In genomic region chr18:48977914-48978313, GRCh38 we compare ENCODE assay signal across 28 cellular contexts.
"Had no signal": no experiment of that assay in that cellular context is flagged by ENCODE, and none has a peak within 500 bp of the region (broad histone marks: within the 10 kb centered on the region; RNA-seq: fewer than 3 reads in every experiment).

No MANE protein-coding gene starts in this region.

- H3K27ac Mint-ChIP-seq: activated CD8-positive, alpha-beta T cell treated with anti-CD3 and anti-CD28 coated beads for 36 hours; activated naive CD4-positive, alpha-beta T cell treated with anti-CD3 and anti-CD28 coated beads, Interleukin-2, amount 50 U/mL, for 72 hours; activated T-cell treated with anti-CD3 and anti-CD28 coated beads, Interleukin-2, amount 50 U/mL, for 72 hours; dendritic cell treated with granulocyte-macrophage colony-stimulating factor and Interleukin-4, amounts not matched to agents 40 ng/mL and 50 ng/mL, for 4 days; stimulated activated effector memory CD8-positive, alpha-beta T cell treated with anti-CD3 and anti-CD28 coated beads, Interleukin-12 subunit alpha, Interleukin-12 subunit beta, amount 100 ng/mL, for 72 hours; stimulated activated naive CD8-positive, alpha-beta T cell treated with anti-CD3 and anti-CD28 coated beads, Interleukin-15, Interleukin-2, amounts not matched to agents 100 ng/mL and 50 ng/mL, for 24 hours; WTC11 had no signal

- ATAC-seq: activated CD8-positive, alpha-beta T cell treated with anti-CD3 and anti-CD28 coated beads for 36 hours; activated naive CD4-positive, alpha-beta T cell treated with anti-CD3 and anti-CD28 coated beads, Interleukin-2, amount 50 U/mL, for 72 hours; activated T-cell treated with anti-CD3 and anti-CD28 coated beads, Interleukin-2, amount 50 U/mL, for 72 hours; heart right ventricle; left lung; lower lobe of right lung; mucosa of descending colon; natural killer cell treated with Interleukin-12 subunit alpha and Interleukin-12 subunit beta and Interleukin-15 and Interleukin-18, amount 100 ng/mL, for 72 hours; psoas muscle; stimulated activated effector memory CD8-positive, alpha-beta T cell treated with anti-CD3 and anti-CD28 coated beads, Interleukin-12 subunit alpha, Interleukin-12 subunit beta, amount 100 ng/mL, for 72 hours; WTC11 had no signal

- H3K27ac ChIP-seq: breast epithelium, esophagus muscularis mucosa, heart right ventricle, left lung, lower lobe of right lung, parathyroid adenoma, psoas muscle, sigmoid colon, thoracic aorta had no signal

- H3K9me3 Mint-ChIP-seq: activated CD8-positive, alpha-beta T cell treated with anti-CD3 and anti-CD28 coated beads for 36 hours; activated naive CD4-positive, alpha-beta T cell treated with anti-CD3 and anti-CD28 coated beads, Interleukin-2, amount 50 U/mL, for 72 hours; activated T-cell treated with anti-CD3 and anti-CD28 coated beads, Interleukin-2, amount 50 U/mL, for 72 hours; dendritic cell treated with granulocyte-macrophage colony-stimulating factor and Interleukin-4, amounts not matched to agents 40 ng/mL and 50 ng/mL, for 4 days; natural killer cell treated with Interleukin-12 subunit alpha and Interleukin-12 subunit beta and Interleukin-15 and Interleukin-18, amount 100 ng/mL, for 72 hours; stimulated activated effector memory CD8-positive, alpha-beta T cell treated with anti-CD3 and anti-CD28 coated beads, Interleukin-12 subunit alpha, Interleukin-12 subunit beta, amount 100 ng/mL, for 72 hours; stimulated activated naive CD8-positive, alpha-beta T cell treated with anti-CD3 and anti-CD28 coated beads, Interleukin-15, Interleukin-2, amounts not matched to agents 100 ng/mL and 50 ng/mL, for 24 hours; WTC11 had no signal

- H3K27me3 ChIP-seq: breast epithelium, sigmoid colon had no signal

- H3K4me3 Mint-ChIP-seq: dendritic cell treated with granulocyte-macrophage colony-stimulating factor and Interleukin-4, amounts not matched to agents 40 ng/mL and 50 ng/mL, for 4 days; stimulated activated naive CD8-positive, alpha-beta T cell treated with anti-CD3 and anti-CD28 coated beads, Interleukin-15, Interleukin-2, amounts not matched to agents 100 ng/mL and 50 ng/mL, for 24 hours had no signal

- DNase-seq: activated CD4-positive, alpha-beta T cell treated with anti-CD3 and anti-CD28 coated beads for 1 hour; activated CD4-positive, alpha-beta T cell treated with anti-CD3 and anti-CD28 coated beads, Interleukin-2, amount 50 U/mL, for 1 hour; activated CD8-positive, alpha-beta T cell treated with anti-CD3 and anti-CD28 coated beads for 36 hours; activated naive CD4-positive, alpha-beta T cell; activated T-cell treated with anti-CD3 and anti-CD28 coated beads, Interleukin-2, amount 50 U/mL, for 72 hours; central memory CD4-positive, alpha-beta T cell; foreskin melanocyte; heart right ventricle; left lung; lower lobe of right lung; mucosa of descending colon; nucleus accumbens; psoas muscle; sigmoid colon; small intestine; stimulated activated CD4-positive, alpha-beta T cell treated with anti-CD3 and anti-CD28 coated beads, Interleukin-4, amount 100 ng/mL, for 24 hours; SW 1271; T-helper 2 cell had no signal

- H3K36me3 Mint-ChIP-seq: activated naive CD4-positive, alpha-beta T cell treated with anti-CD3 and anti-CD28 coated beads, Interleukin-2, amount 50 U/mL, for 72 hours; natural killer cell treated with Interleukin-12 subunit alpha and Interleukin-12 subunit beta and Interleukin-15 and Interleukin-18, amount 100 ng/mL, for 72 hours; WTC11 had no signal

- H3K4me3 ChIP-seq: breast epithelium, esophagus muscularis mucosa, heart right ventricle, left lung, lower lobe of right lung, mucosa of descending colon, psoas muscle, sigmoid colon, thoracic aorta had no signal

- H3K9ac ChIP-seq: parathyroid adenoma had no signal

- H3K36me3 ChIP-seq: breast epithelium, esophagus muscularis mucosa, heart right ventricle, left lung, lower lobe of right lung, sigmoid colon, thoracic aorta had no signal

- H3K9me3 ChIP-seq: breast epithelium, esophagus muscularis mucosa, heart right ventricle, left lung, lower lobe of right lung, mucosa of descending colon, psoas muscle, sigmoid colon, thoracic aorta had no signal

- H3K4me1 ChIP-seq: breast epithelium, psoas muscle had no signal

- H2AFZ ChIP-seq: parathyroid adenoma had no signal
